10 cellular contexts compared by ENCODE assay signal in the genomic region with DNA sequence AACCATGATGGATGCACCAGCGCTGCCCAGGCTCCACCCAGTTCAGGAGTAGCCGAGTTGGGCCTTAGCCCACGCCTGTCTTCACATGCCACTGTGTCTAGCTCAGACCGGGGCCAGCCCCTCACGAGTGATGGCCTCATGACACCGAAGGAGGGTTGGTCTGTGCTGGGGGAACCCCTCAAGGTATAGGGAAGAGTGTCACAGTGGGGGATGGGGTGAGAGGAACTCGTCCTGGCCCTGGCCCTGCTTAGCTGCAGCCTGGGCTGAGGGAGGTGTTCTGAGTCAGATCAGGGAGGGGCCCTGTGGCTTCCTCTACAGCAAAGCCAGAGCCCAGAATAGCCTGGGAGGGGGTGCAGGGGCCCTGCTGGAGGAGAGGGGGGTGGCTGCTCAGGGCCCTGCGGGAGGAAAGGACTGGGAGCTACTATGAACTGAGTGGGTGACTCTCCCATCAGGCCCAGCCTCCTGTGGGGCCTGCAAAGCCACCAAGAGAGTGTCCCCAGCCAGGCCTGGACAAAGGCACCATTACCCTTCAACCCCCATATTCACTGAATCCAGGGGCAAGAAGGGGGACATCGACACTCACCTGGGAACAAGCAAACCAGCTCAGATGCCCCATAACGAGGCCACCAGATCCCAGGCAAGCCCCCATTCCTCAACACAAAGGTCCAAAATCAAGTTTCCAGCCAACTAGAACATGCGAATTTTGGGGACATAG. TPM values are rescaled to one million over a fixed set of nuclear protein-coding genes. Genes with fewer than 3 reads are reported as not detected.
A peak's percentile ranks its signal among the peaks of the same experiment; 100 is the strongest.
DNase-seq lines count a peak whose midpoint lies in the region; ATAC-seq, FAIRE-seq and TF ChIP-seq lines count a peak whose summit lies in the region.
"Had no signal": no experiment of that assay in that cellular context is flagged by ENCODE, and none has a peak within 500 bp of the region (broad histone marks: within the 10 kb centered on the region; RNA-seq: fewer than 3 reads in every experiment).

No MANE protein-coding gene starts in this region.

- TF ChIP-seq CTCF in right lobe of liver (IDR thresholded peaks at IDR 0.05) (no peak), HepG2 (CRISPR knock-in tag; IDR thresholded peaks at IDR 0.05) (no peak), OCI-LY3 (IDR thresholded peaks at IDR 0.05; ENCODE audit: low read depth, low read length) (no peak), bronchial epithelial cell (IDR thresholded peaks at IDR 0.05; ENCODE audit: insufficient read depth, low read length, severe bottlenecking) (no peak)

- H4K20me1 ChIP-seq in HepG2 (ENCODE audit: insufficient read depth, low read length) (no peaks in the 10 kb centered on the region), OCI-LY3 (ENCODE audit: insufficient read depth, low read length) (no peaks in the 10 kb centered on the region)

- in situ Hi-C loops in HepG2 (cut with HindIII; ENCODE audit: extremely low pct_ligation_motif_present, low pct_unique_long_range_greater_than_20kb) = no loop called here

- H3K9ac ChIP-seq in HepG2 (ENCODE audit: insufficient read depth, low read depth, low read length) = no peak overlapping the region
- peak overlapping the region; percentile 94 for H3K9ac ChIP-seq in OCI-LY3 (ENCODE audit: low read length)

- WGBS in right lobe of liver (ENCODE audit: insufficient coverage, low coverage, low lambda C conversion rate, missing lambda C conversion rate) = no CpG with 5 or more reads among the region's 11 CpGs
- 12% methylated on average over 5 of the region's 11 CpGs for WGBS in HepG2 (ENCODE audit: low lambda C conversion rate)

- ATAC-seq in right lobe of liver (peak; percentile 27 to 63 (median 44)), HepG2 (no peak), HG02884 (IDR thresholded peaks at IDR 0.05; ENCODE audit: unreplicated experiment) (peak; percentile 83)

- no TSS peak for BruUV-seq in HepG2 (replicated peaks; lab: Mats Ljungman, UMichigan)

- H3K79me2 ChIP-seq in HepG2 (ENCODE audit: insufficient read depth, low read length) (no peaks in the 10 kb centered on the region), OCI-LY3 (ENCODE audit: low read length) (peaks cover 94% of the 10 kb centered on the region)

- H3K27ac ChIP-seq in right lobe of liver = no peak overlapping the region
- H3K27ac ChIP-seq in HepG2 (ENCODE audit: extremely low read length, insufficient read depth, low read length) = no peak overlapping the region
- H3K27ac ChIP-seq in OCI-LY3 (ENCODE audit: low read length) = peak overlapping the region; percentile 92

- TF ChIP-seq EP300 in HepG2 (IDR thresholded peaks at IDR 0.05; ENCODE audit: low read depth in 2 of 2, low read length in 2 of 2) (no peak), HepG2 (CRISPR knock-in tag; IDR thresholded peaks at IDR 0.05; ENCODE audit: borderline replicate concordance) (no peak)

- no peaks in the 10 kb centered on the region for H3K4me1 ChIP-seq in right lobe of liver
- no peaks in the 10 kb centered on the region for H3K4me1 ChIP-seq in HepG2 (ENCODE audit: insufficient read depth, low read length)
- H3K4me1 ChIP-seq in OCI-LY3 (ENCODE audit: low read length) = peaks cover 82% of the 10 kb centered on the region

- H3K36me3 ChIP-seq in right lobe of liver = no peaks in the 10 kb centered on the region
- H3K36me3 ChIP-seq in HepG2 (replicated peaks in 1 of 2; ENCODE audit: control insufficient read depth in 1 of 2, insufficient read depth in 2 of 2, low read length in 2 of 2) = no peaks in the 10 kb centered on the region
- H3K36me3 ChIP-seq in OCI-LY3 (replicated peaks; ENCODE audit: low read depth, low read length) = peaks cover 6% of the 10 kb centered on the region
- H3K36me3 ChIP-seq in bronchial epithelial cell (ENCODE audit: control insufficient read depth, insufficient read depth, low read length) = no peaks in the 10 kb centered on the region

- H3K4me3 ChIP-seq in right lobe of liver (no peak overlapping the region), HepG2 (replicated peaks in 1 of 3; ENCODE audit: insufficient read depth in 1 of 3, low read depth in 2 of 3, low read length in 3 of 3) (no peak overlapping the region), OCI-LY3 (ENCODE audit: low read length) (peak overlapping the region; percentile 54), bronchial epithelial cell (ENCODE audit: low read depth, low read length) (no peak overlapping the region)

- H3K9me3 ChIP-seq in right lobe of liver = no peaks in the 10 kb centered on the region
- H3K9me3 ChIP-seq in HepG2 (ENCODE audit: low read length) = no peaks in the 10 kb centered on the region
- H3K9me3 ChIP-seq in OCI-LY3 (ENCODE audit: insufficient read depth, low read length) = no peaks in the 10 kb centered on the region

- H3K27me3 ChIP-seq in right lobe of liver = no peaks in the 10 kb centered on the region
- peaks cover 12 to 39% of the 10 kb centered on the region in 2 experiments; a peak in 4 of 5 replicates for H3K27me3 ChIP-seq in HepG2 (ENCODE audit: control insufficient read depth in 1 of 2, insufficient read depth in 2 of 2, low read length in 2 of 2)
- no peaks in the 10 kb centered on the region for H3K27me3 ChIP-seq in OCI-LY3 (ENCODE audit: low read depth, low read length)
- H3K27me3 ChIP-seq in bronchial epithelial cell (ENCODE audit: control insufficient read depth, insufficient read depth, low read length) = no peaks in the 10 kb centered on the region

- FAIRE-seq in HepG2 (lab: Jason Lieb, UNC) (no peak), bronchial epithelial cell (lab: Jason Lieb, UNC) (no peak)
- FAIRE-seq: G401.6 had no signal

- TF ChIP-seq RAD21 in HepG2 (CRISPR knock-in tag; IDR thresholded peaks at IDR 0.05) = no peak

- H3K4me2 ChIP-seq in HepG2 (ENCODE audit: low read depth, low read length) (no peak overlapping the region), OCI-LY3 (ENCODE audit: low read length) (peak overlapping the region; percentile 73)

- TF ChIP-seq POLR2A in right lobe of liver (IDR thresholded peaks at IDR 0.05) = no peak
- TF ChIP-seq POLR2A in HepG2 (IDR thresholded peaks at IDR 0.05; ENCODE audit: insufficient read depth in 1 of 2, low read depth in 2 of 2, low read length in 2 of 2) = no peak

- CTCF ChIA-PET in HepG2 (lab: Yijun Ruan, JAX; ENCODE audit: low intra/inter-chr PET ratio, low total read pairs) = no interaction called here

- intact Hi-C loops in right lobe of liver (cut with DNase I) (no loop called here), HepG2 (cut with micrococcal nuclease; ENCODE audit: unreplicated experiment) (no loop called here)

- H2AFZ ChIP-seq in HepG2 (ENCODE audit: low read length) (no peak overlapping the region), OCI-LY3 (ENCODE audit: low read depth, low read length) (no peak overlapping the region)

- DNase-seq in right lobe of liver (peak in 1 of 3 donors; percentile 29), HepG2 (ENCODE audit: low spot score) (no peak), bronchial epithelial cell (ENCODE audit: low read depth) (peak; percentile 24), iPS-NIHi7 (ENCODE audit: extremely low spot score) (no peak), NCI-H748 treated with DMSO at 0.1 percent for 48 hours (lab: John Stamatoyannopoulos, UW) (no peak)
- DNase-seq in stimulated activated CD4-positive, alpha-beta T cell treated with anti-CD3 and anti-CD28 coated beads, Interleukin-15, amount 100 ng/mL, for 48 hours (ENCODE audit: low read depth in 2 of 2) = peak; percentile 22 to 45

- POLR2A ChIA-PET in HepG2 (lab: Yijun Ruan, JAX) = no interaction called here

TF ChIP-seq in HepG2, 621 proteins besides CTCF, POLR2A, EP300 and RAD21:
- TF ChIP-seq, protein P1, sequence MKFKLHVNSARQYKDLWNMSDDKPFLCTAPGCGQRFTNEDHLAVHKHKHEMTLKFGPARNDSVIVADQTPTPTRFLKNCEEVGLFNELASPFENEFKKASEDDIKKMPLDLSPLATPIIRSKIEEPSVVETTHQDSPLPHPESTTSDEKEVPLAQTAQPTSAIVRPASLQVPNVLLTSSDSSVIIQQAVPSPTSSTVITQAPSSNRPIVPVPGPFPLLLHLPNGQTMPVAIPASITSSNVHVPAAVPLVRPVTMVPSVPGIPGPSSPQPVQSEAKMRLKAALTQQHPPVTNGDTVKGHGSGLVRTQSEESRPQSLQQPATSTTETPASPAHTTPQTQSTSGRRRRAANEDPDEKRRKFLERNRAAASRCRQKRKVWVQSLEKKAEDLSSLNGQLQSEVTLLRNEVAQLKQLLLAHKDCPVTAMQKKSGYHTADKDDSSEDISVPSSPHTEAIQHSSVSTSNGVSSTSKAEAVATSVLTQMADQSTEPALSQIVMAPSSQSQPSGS (CRISPR knock-in tag; IDR thresholded peaks at IDR 0.05) = no peak
- TF ChIP-seq KLF16 (CRISPR knock-in tag; IDR thresholded peaks at IDR 0.05) (no peak), ZNF552 (CRISPR knock-in tag; IDR thresholded peaks at IDR 0.05; ENCODE audit: borderline replicate concordance) (no peak), SNRNP70 (IDR thresholded peaks at IDR 0.05; ENCODE audit: low read depth, low read length) (no peak), ZNF879 (CRISPR knock-in tag; IDR thresholded peaks at IDR 0.05) (no peak), RFX5 (IDR thresholded peaks at IDR 0.05; ENCODE audit: low read depth, low read length) (no peak)

RNA-seq across cellular contexts. Expression of gene IGLL5, which starts 41.2 kb away (rescaled TPM):
- total RNA-seq in right lobe of liver (1 to 10 TPM; 1.6 to 4.1 (median 3.1) TPM), HepG2 (2016; rRNA removed; fragmentation: Illumina TruSeq; extraction: Trizol) (not detected in 2 replicates), bronchial epithelial cell (not detected in 2 replicates)
- not detected in 2 replicates for total RNA-seq in HepG2 (2016; cell fraction: cytosol; rRNA removed; fragmentation: Illumina TruSeq; extraction: Trizol; ENCODE audit: low read depth)
- total RNA-seq in HepG2 (2016; cell fraction: insoluble cytoplasmic fraction; rRNA removed; fragmentation: Illumina TruSeq; extraction: Trizol) = not detected in 2 replicates
- total RNA-seq in HepG2 (2016; cell fraction: membrane; rRNA removed; fragmentation: Illumina TruSeq; extraction: Trizol) = not detected in 2 replicates
- total RNA-seq in HepG2 (2016; cell fraction: nucleus; rRNA removed; fragmentation: Illumina TruSeq; extraction: Trizol) = not detected in 2 replicates
- polyA plus RNA-seq in HepG2 (2011; rRNA removed) = not detected in 2 replicates
- polyA plus RNA-seq in HepG2 (2011; cell fraction: cytosol; rRNA removed) = not detected in 2 replicates
- polyA plus RNA-seq in HepG2 (2011; cell fraction: nucleus; rRNA removed) = not detected in 2 replicates
- polyA plus RNA-seq in HepG2 (2012) = not detected in 2 replicates
- polyA plus RNA-seq in HepG2 (2016; cell fraction: cytosol; fragmentation: Illumina TruSeq; extraction: Trizol; ENCODE audit: low read depth) = not detected in 2 replicates
- polyA plus RNA-seq in HepG2 (2016; cell fraction: insoluble cytoplasmic fraction; fragmentation: Illumina TruSeq; extraction: Trizol; ENCODE audit: low read depth) = not detected in 2 replicates
- not detected in 2 replicates for polyA plus RNA-seq in HepG2 (2016; cell fraction: membrane; fragmentation: Illumina TruSeq; extraction: Trizol; ENCODE audit: low read depth)
- not detected in 2 replicates for polyA plus RNA-seq in HepG2 (2016; cell fraction: nucleus; fragmentation: Illumina TruSeq; extraction: Trizol; ENCODE audit: insufficient read depth, low read depth)
- not detected in 2 replicates for polyA minus RNA-seq in HepG2 (2011; rRNA and poly(A)+ RNA removed; ENCODE audit: low replicate concordance)
- not detected in 2 replicates for polyA minus RNA-seq in HepG2 (2011; cell fraction: cytosol; rRNA and poly(A)+ RNA removed)
- not detected in 2 replicates for polyA minus RNA-seq in HepG2 (2011; cell fraction: nucleus; rRNA and poly(A)+ RNA removed)
- total RNA-seq: dermis microvascular lymphatic vessel endothelial cell had no signal

Comparison
In these comparisons a context has a peak if more than half of its experiments do, and no peak if none do; other contexts are left out.
1. DNase-seq: peak in bronchial epithelial cell (single experiment) and stimulated activated CD4-positive, alpha-beta T cell treated with anti-CD3 and anti-CD28 coated beads, Interleukin-15, amount 100 ng/mL, for 48 hours (2 of 2); none in HepG2 (single experiment), iPS-NIHi7 (single experiment) and NCI-H748 treated with DMSO at 0.1 percent for 48 hours (single experiment).